Comparison of ENCODE assay signal across 8 cellular contexts in the genomic region with DNA sequence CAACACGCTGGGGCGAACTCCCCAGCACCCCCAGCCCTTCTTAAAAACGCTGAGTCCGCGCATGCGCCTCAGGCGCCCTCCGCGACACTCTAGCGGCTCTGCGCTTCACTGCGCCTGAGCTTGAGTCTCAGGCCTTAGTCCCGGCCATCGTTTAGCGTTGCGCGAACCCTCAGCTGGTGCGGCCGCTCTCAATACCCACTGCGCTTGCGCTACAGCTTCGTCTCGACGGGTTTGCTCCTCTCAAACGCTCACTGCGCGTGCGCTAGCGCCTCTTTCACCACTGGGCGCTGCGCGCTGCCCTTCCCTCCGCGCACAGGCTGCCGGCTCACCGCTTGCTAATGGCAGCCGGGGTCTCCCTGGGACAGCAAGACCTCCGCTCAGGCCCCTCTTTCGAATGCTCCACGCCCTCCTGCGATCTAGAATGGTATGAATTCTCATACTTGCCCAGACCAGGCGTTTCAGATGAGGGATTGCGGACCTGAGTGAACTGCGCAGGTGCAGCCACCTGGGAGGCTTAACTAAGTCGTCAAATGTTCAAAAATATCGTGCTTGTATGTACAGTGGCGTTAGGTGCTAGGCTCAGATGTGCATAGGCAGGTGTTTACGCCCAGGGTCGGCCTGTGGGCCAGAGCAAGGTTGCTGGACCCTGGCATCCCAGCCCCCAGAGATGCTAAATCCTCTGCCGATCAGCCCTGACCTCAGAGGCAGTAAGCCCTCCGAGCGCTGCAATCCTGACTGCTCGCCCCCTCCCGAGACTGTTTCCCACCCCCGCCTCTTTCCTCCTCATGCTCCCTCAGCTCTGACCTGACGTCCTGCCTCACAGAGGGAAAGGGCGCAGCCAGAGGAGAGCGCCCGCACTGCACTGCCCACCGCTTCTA. TPM values are rescaled to one million over a fixed set of nuclear protein-coding genes. Genes with fewer than 3 reads are reported as not detected.
A peak's percentile ranks its signal among the peaks of the same experiment; 100 is the strongest.
DNase-seq lines count a peak whose midpoint lies in the region; ATAC-seq and TF ChIP-seq lines count a peak whose summit lies in the region.

A gene with protein sequence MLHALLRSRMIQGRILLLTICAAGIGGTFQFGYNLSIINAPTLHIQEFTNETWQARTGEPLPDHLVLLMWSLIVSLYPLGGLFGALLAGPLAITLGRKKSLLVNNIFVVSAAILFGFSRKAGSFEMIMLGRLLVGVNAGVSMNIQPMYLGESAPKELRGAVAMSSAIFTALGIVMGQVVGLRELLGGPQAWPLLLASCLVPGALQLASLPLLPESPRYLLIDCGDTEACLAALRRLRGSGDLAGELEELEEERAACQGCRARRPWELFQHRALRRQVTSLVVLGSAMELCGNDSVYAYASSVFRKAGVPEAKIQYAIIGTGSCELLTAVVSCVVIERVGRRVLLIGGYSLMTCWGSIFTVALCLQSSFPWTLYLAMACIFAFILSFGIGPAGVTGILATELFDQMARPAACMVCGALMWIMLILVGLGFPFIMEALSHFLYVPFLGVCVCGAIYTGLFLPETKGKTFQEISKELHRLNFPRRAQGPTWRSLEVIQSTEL (plus strand): TSS at position 270 of the 878 bp plus-strand sequence. CDS start 125 bp downstream, at position 395.

- no peak within 1 kb of the TSS for H2BK15ac ChIP-seq in H9 (ENCODE audit: low read depth, low read length)

- H3K9me2 ChIP-seq in neural cell (ENCODE audit: insufficient read depth, low read length) = no peaks in the 10 kb centered on the region

- peak within 1 kb of the TSS; percentile 24 for H3K18ac ChIP-seq in H9 (ENCODE audit: insufficient read length, low read depth, low read length)

- TF ChIP-seq EP300 in neural cell (conservative IDR thresholded peaks at IDR 0.05; ENCODE audit: poor library complexity, severe bottlenecking) = peak; percentile 44

- ATAC-seq in stimulated activated naive CD8-positive, alpha-beta T cell treated with anti-CD3 and anti-CD28 coated beads, Interleukin-15, amount 100 ng/mL, for 72 hours = peak; percentile 97

- H2AFZ ChIP-seq in H9 (ENCODE audit: low read length) (no peak within 1 kb of the TSS), neural cell (ENCODE audit: low read depth, low read length) (peak within 1 kb of the TSS; percentile 89)

- WGBS in H9 (ENCODE audit: extremely low coverage, insufficient read length, low lambda C conversion rate) = no CpG with 5 or more reads among the region's 60 CpGs

- DNase-seq in GDM1 (lab: John Stamatoyannopoulos, UW) = peak; percentile 97
- DNase-seq in H9 = peak; percentile 98
- DNase-seq in MG63 = peak; percentile 93
- DNase-seq in SHP77 (lab: John Stamatoyannopoulos, UW) = peak; percentile 98 to 99
- peak; percentile 92 for DNase-seq in activated gamma-delta T cell treated with Interleukin-2 at 50 U/mL for 16 hours
- peak; percentile 97 for DNase-seq in fibroblast of villous mesenchyme (ENCODE audit: low read depth)
- peak; percentile 93 to 96 for DNase-seq in stimulated activated naive CD8-positive, alpha-beta T cell treated with anti-CD3 and anti-CD28 coated beads, Interleukin-15, amount 100 ng/mL, for 72 hours

- H2BK5ac ChIP-seq in H9 (ENCODE audit: insufficient read length, low read length) = no peak within 1 kb of the TSS

- H3K23ac ChIP-seq in H9 (ENCODE audit: insufficient read length, low read depth, low read length) = no peak within 1 kb of the TSS

- H3K4me2 ChIP-seq in H9 (ENCODE audit: insufficient read depth, insufficient read length, low read length) = peak within 1 kb of the TSS; percentile 91
- H3K4me2 ChIP-seq in neural cell (ENCODE audit: low read length) = peak within 1 kb of the TSS; percentile 84

- no peak within 1 kb of the TSS for H2BK12ac ChIP-seq in H9 (ENCODE audit: insufficient read length, low read depth, low read length)

- H3K27ac Mint-ChIP-seq in H9 = peak within 1 kb of the TSS; percentile 92 to 97 (median 97); a peak in 6 of 7 replicates
- peak within 1 kb of the TSS; percentile 83 to 94 for H3K27ac Mint-ChIP-seq in stimulated activated naive CD8-positive, alpha-beta T cell treated with anti-CD3 and anti-CD28 coated beads, Interleukin-15, amount 100 ng/mL, for 72 hours

- H3K9ac ChIP-seq in H9 (ENCODE audit: extremely low read depth, insufficient read length, low read length) (peak within 1 kb of the TSS; percentile 49), neural cell (ENCODE audit: low read length) (peak within 1 kb of the TSS; percentile 97)

- H3K27ac ChIP-seq in H9 (ENCODE audit: insufficient read length, low read depth, low read length) = no peak within 1 kb of the TSS
- H3K27ac ChIP-seq in neural cell (ENCODE audit: low read length) = peak within 1 kb of the TSS; percentile 99

- TF ChIP-seq CTCF in H9 (conservative IDR thresholded peaks at IDR 0.05) (peak; percentile 32; the same call in 2 of the 3 replicates), fibroblast of villous mesenchyme (IDR thresholded peaks at IDR 0.05; ENCODE audit: insufficient read depth, low read depth, low read length) (peak; percentile 16), neural cell (IDR thresholded peaks at IDR 0.05; ENCODE audit: poor library complexity, severe bottlenecking) (peak; percentile 62)

- no peaks in the 10 kb centered on the region for H3K79me1 ChIP-seq in H9 (ENCODE audit: insufficient read depth, low read depth, low read length, poor library complexity, severe bottlenecking)

- H2BK20ac ChIP-seq in H9 (ENCODE audit: low read depth, low read length, poor library complexity, severe bottlenecking) = no peak within 1 kb of the TSS

- H3K36me3 ChIP-seq in MG63 (no peaks in the 10 kb centered on the region), neural cell (ENCODE audit: insufficient read depth, low read length) (no peaks in the 10 kb centered on the region)

- H2AK5ac ChIP-seq in H9 (ENCODE audit: insufficient read length, low read length) = no peak within 1 kb of the TSS

- peaks cover 20 to 21% of the 10 kb centered on the region in 2 experiments for H3K4me1 Mint-ChIP-seq in H9
- H3K4me1 Mint-ChIP-seq in stimulated activated naive CD8-positive, alpha-beta T cell treated with anti-CD3 and anti-CD28 coated beads, Interleukin-15, amount 100 ng/mL, for 72 hours = peaks cover 20% of the 10 kb centered on the region

- no peaks in the 10 kb centered on the region for H3F3A ChIP-seq in neural cell (ENCODE audit: insufficient read depth, low read length, poor library complexity, severe bottlenecking)

- peak within 1 kb of the TSS; percentile 65 for H3K4me3 ChIP-seq in MG63
- peak within 1 kb of the TSS; percentile 75 for H3K4me3 ChIP-seq in fibroblast of villous mesenchyme (ENCODE audit: low read depth, low read length)
- peak within 1 kb of the TSS; percentile 83 for H3K4me3 ChIP-seq in neural cell (ENCODE audit: low read length)

- no peak within 1 kb of the TSS for H3T11ph ChIP-seq in H9 (ENCODE audit: low read length)

- H3K9me3 ChIP-seq in H9 (ENCODE audit: control insufficient read depth, low read depth, low read length) = no peaks in the 10 kb centered on the region
- no peaks in the 10 kb centered on the region for H3K9me3 ChIP-seq in MG63
- H3K9me3 ChIP-seq in neural cell (ENCODE audit: low read length) = no peaks in the 10 kb centered on the region

- no peaks in the 10 kb centered on the region for H3K27me3 ChIP-seq in H9 (ENCODE audit: insufficient read depth, low read length)
- no peaks in the 10 kb centered on the region for H3K27me3 ChIP-seq in MG63
- H3K27me3 ChIP-seq in neural cell (ENCODE audit: insufficient read depth, low read depth, low read length) = no peaks in the 10 kb centered on the region

- H3K14ac ChIP-seq in H9 (ENCODE audit: insufficient read depth, low read length) = peak within 1 kb of the TSS; percentile 28

- no peak within 1 kb of the TSS for H4K91ac ChIP-seq in H9 (ENCODE audit: insufficient read length, low read depth, low read length)

- peaks cover 14% of the 10 kb centered on the region for H3K23me2 ChIP-seq in H9 (ENCODE audit: insufficient read length, low read depth, low read length, poor library complexity, severe bottlenecking)

- no peak within 1 kb of the TSS for H3K4ac ChIP-seq in H9 (ENCODE audit: low read depth, low read length)

- H3K79me2 ChIP-seq in H9 (ENCODE audit: insufficient read depth, low read length) (no peaks in the 10 kb centered on the region), neural cell (replicated peaks; ENCODE audit: insufficient read depth, low read length) (peaks cover 2% of the 10 kb centered on the region)

- no peak within 1 kb of the TSS for H4K5ac ChIP-seq in H9 (ENCODE audit: insufficient read length, low read depth, low read length)

- H3K9me3 Mint-ChIP-seq in H9 = no peaks in the 10 kb centered on the region; a peak in 1 of 5 replicates
- no peaks in the 10 kb centered on the region for H3K9me3 Mint-ChIP-seq in stimulated activated naive CD8-positive, alpha-beta T cell treated with anti-CD3 and anti-CD28 coated beads, Interleukin-15, amount 100 ng/mL, for 72 hours

- H4K8ac ChIP-seq in H9 (replicated peaks; ENCODE audit: insufficient read length, low read depth, low read length) = no peak within 1 kb of the TSS

- no peak within 1 kb of the TSS for H3K56ac ChIP-seq in H9 (ENCODE audit: insufficient read length, low read depth, low read length)

- 0 out of 2 replicates have a peak, but pooled peaks cover 2% of the 10 kb centered on the region for H3K4me1 ChIP-seq in H9 (ENCODE audit: insufficient read depth, low read length)

- H3K27me3 Mint-ChIP-seq in H9 (ENCODE audit: low read depth) = no peaks in the 10 kb centered on the region
- H3K27me3 Mint-ChIP-seq in stimulated activated naive CD8-positive, alpha-beta T cell treated with anti-CD3 and anti-CD28 coated beads, Interleukin-15, amount 100 ng/mL, for 72 hours = peaks cover 8% of the 10 kb centered on the region

- H2BK120ac ChIP-seq in H9 (ENCODE audit: low read depth, low read length, poor library complexity, severe bottlenecking) = no peak within 1 kb of the TSS

- H3K36me3 Mint-ChIP-seq in H9 (ENCODE audit: insufficient read depth in 1 of 3, low read depth in 3 of 3) = peaks cover under 1 to 3% (median 2%) of the 10 kb centered on the region in 3 experiments; a peak in 2 of 7 replicates

- H3K4me3 Mint-ChIP-seq in H9 = peak within 1 kb of the TSS; percentile 83
- H3K4me3 Mint-ChIP-seq in stimulated activated naive CD8-positive, alpha-beta T cell treated with anti-CD3 and anti-CD28 coated beads, Interleukin-15, amount 100 ng/mL, for 72 hours = peak within 1 kb of the TSS; percentile 85 to 95

- no peaks in the 10 kb centered on the region for H4K20me1 ChIP-seq in H9 (ENCODE audit: control insufficient read depth, insufficient read depth, insufficient read length)
- H4K20me1 ChIP-seq in neural cell (ENCODE audit: insufficient read depth) = no peaks in the 10 kb centered on the region

- TF ChIP-seq RAD21 in neural cell (conservative IDR thresholded peaks at IDR 0.05) = peak; percentile 39

TF ChIP-seq in neural cell, 6 proteins besides CTCF, POLR2A, EP300 and RAD21 (continues in another document):
- TF ChIP-seq POLR2AphosphoS5 (IDR thresholded peaks at IDR 0.05) = peak; percentile 97
- TF ChIP-seq SMC3 (conservative IDR thresholded peaks at IDR 0.05; ENCODE audit: poor library complexity) = no peak
- peak; percentile 69 for TF ChIP-seq MXI1 (conservative IDR thresholded peaks at IDR 0.05; ENCODE audit: poor library complexity, severe bottlenecking)

RNA-seq across cellular contexts. Expression of the gene that starts here (rescaled TPM):
- total RNA-seq in H9 (2021) (12.1 and 15.0 TPM in 2 replicates), fibroblast of villous mesenchyme (12.2 and 15.1 TPM in 2 replicates)
- total RNA-seq in MG63 (2014; rRNA removed; shearing (Covaris generic); ENCODE audit: low replicate concordance) = 0.27 and 0.30 TPM in 2 replicates
- polyA plus RNA-seq in neural cell = 45.7 and 48.6 TPM in 2 replicates
- polyA minus RNA-seq in neural cell = 45.5 and 51.1 TPM in 2 replicates

Comparison
In these comparisons a context has a peak if more than half of its experiments do, and no peak if none do; other contexts are left out.
1. RNA of the gene that starts here (total RNA-seq): 12.2 to 15.1 TPM in fibroblast of villous mesenchyme and 12.1 to 15.0 TPM in H9; 0.27 to 0.30 TPM in MG63; every median in the first group is over 10 times any median in the second.
2. Peak in DNase-seq and H3K4me3 ChIP-seq in MG63; RNA of the gene not detected or under 1 TPM.
3. Peak in every context shown above with its lines, with median percentiles within 50 percentile points of each other: DNase-seq, CTCF ChIP-seq and H3K4me3 ChIP-seq.